In the genomic region with DNA sequence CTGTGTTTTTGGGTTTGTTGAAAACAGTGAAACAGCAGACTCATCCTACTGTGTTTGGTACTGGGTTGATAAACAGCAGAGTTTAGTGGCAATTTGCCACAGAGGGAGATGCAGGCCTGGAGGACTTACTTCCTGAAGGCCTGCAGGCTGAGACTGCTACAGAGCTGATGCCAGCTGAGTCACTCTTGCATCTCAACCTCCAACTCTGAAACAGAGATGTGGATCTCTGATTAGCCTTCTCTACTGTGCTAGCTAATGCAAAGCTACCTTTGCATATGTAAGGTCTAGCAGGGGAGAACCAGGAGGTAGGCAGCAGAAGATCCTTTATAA, we compare ENCODE assay signal across 1 cellular context.
TF ChIP-seq lines count a peak whose summit lies in the region.

No MANE protein-coding gene starts in this region.

TF ChIP-seq in K562, 482 proteins besides CTCF, POLR2A, EP300 and RAD21 (continued from another document and continues in another):
- TF ChIP-seq FOXA3 (CRISPR knock-in tag; conservative IDR thresholded peaks at IDR 0.05 in 1 of 2, IDR thresholded peaks at IDR 0.05 in 1 of 2) = peak in 1 of 2 experiments; percentile 35; a peak in 3 of 4 replicates
- no peak for TF ChIP-seq HLTF (IDR thresholded peaks at IDR 0.05)
- TF ChIP-seq, protein P1, sequence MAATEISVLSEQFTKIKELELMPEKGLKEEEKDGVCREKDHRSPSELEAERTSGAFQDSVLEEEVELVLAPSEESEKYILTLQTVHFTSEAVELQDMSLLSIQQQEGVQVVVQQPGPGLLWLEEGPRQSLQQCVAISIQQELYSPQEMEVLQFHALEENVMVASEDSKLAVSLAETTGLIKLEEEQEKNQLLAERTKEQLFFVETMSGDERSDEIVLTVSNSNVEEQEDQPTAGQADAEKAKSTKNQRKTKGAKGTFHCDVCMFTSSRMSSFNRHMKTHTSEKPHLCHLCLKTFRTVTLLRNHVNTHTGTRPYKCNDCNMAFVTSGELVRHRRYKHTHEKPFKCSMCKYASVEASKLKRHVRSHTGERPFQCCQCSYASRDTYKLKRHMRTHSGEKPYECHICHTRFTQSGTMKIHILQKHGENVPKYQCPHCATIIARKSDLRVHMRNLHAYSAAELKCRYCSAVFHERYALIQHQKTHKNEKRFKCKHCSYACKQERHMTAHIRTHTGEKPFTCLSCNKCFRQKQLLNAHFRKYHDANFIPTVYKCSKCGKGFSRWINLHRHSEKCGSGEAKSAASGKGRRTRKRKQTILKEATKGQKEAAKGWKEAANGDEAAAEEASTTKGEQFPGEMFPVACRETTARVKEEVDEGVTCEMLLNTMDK (IDR thresholded peaks at IDR 0.05; ENCODE audit: borderline replicate concordance, insufficient read depth, low read depth, low read length, poor library complexity, severe bottlenecking) = no peak
- peak; percentile 92 for TF ChIP-seq ZNF766 (CRISPR knock-in tag; conservative IDR thresholded peaks at IDR 0.05)
- TF ChIP-seq HMG20B (CRISPR knock-in tag; IDR thresholded peaks at IDR 0.05) = no peak
- peak; percentile 80 for TF ChIP-seq CREM (IDR thresholded peaks at IDR 0.05; ENCODE audit: low read depth)
- peak; percentile 98 for TF ChIP-seq DPF2 (IDR thresholded peaks at IDR 0.05)
- TF ChIP-seq ZBTB17 (CRISPR knock-in tag; IDR thresholded peaks at IDR 0.05) = peak; percentile 82
- TF ChIP-seq CHAMP1 (IDR thresholded peaks at IDR 0.05) = peak; percentile 82
- TF ChIP-seq STAT5A (IDR thresholded peaks at IDR 0.05; ENCODE audit: borderline replicate concordance, low read length) = peak; percentile 71; the same call in 1 of the 2 replicates
- no peak for TF ChIP-seq RFX7 (CRISPR knock-in tag; IDR thresholded peaks at IDR 0.05)
- TF ChIP-seq HMGN3 (IDR thresholded peaks at IDR 0.05; ENCODE audit: borderline replicate concordance, extremely low read depth, insufficient read length, low read depth, low read length) = peak; percentile 60
- TF ChIP-seq ADNP (tag; IDR thresholded peaks at IDR 0.05) = 0 out of 2 replicates have a peak, but pooled peaks have one; percentile 24
- TF ChIP-seq NR4A1 (CRISPR knock-in tag; IDR thresholded peaks at IDR 0.05) = no peak
- TF ChIP-seq NR4A1 (tag; IDR thresholded peaks at IDR 0.05) = no peak
- peak; percentile 34 for TF ChIP-seq RB1 (IDR thresholded peaks at IDR 0.05; ENCODE audit: low read depth)
- no peak for TF ChIP-seq ELK3 (CRISPR knock-in tag; IDR thresholded peaks at IDR 0.05)
- TF ChIP-seq HNRNPUL1 (IDR thresholded peaks at IDR 0.05; ENCODE audit: low read length) = 0 out of 2 replicates have a peak, but pooled peaks have one; percentile 65
- no peak for TF ChIP-seq RHOXF2B (CRISPR knock-in tag; conservative IDR thresholded peaks at IDR 0.05)
- peak; percentile 88 for TF ChIP-seq CBFA2T2 (conservative IDR thresholded peaks at IDR 0.05)
- TF ChIP-seq POLR2H (tag; IDR thresholded peaks at IDR 0.05; ENCODE audit: low read depth) = no peak
- peak; percentile 98 for TF ChIP-seq RREB1 (CRISPR knock-in tag; IDR thresholded peaks at IDR 0.05)
- peak; percentile 98 for TF ChIP-seq NFIC (IDR thresholded peaks at IDR 0.05)
- no peak for TF ChIP-seq SRF (CRISPR knock-in tag; IDR thresholded peaks at IDR 0.05)
- TF ChIP-seq SMAD3 (CRISPR knock-in tag; conservative IDR thresholded peaks at IDR 0.05) = no peak; the same call in 1 of the 2 replicates
- TF ChIP-seq ZNF239 (CRISPR knock-in tag; IDR thresholded peaks at IDR 0.05) = peak; percentile 70
- peak; percentile 90 for TF ChIP-seq ATF3 (IDR thresholded peaks at IDR 0.05)
- TF ChIP-seq ATF3 (CRISPR knock-in tag; conservative IDR thresholded peaks at IDR 0.05) = peak; percentile 75
- TF ChIP-seq HDAC6 (IDR thresholded peaks at IDR 0.05; ENCODE audit: low read depth, low read length) = no peak
- TF ChIP-seq TAF9B (IDR thresholded peaks at IDR 0.05; ENCODE audit: partially characterized antibody) = peak; percentile 68
- peak; percentile 92 to 94 for TF ChIP-seq KDM1A (IDR thresholded peaks at IDR 0.05)
- TF ChIP-seq CSDE1 (IDR thresholded peaks at IDR 0.05) = 0 out of 4 replicates have a peak, but pooled peaks of 1 of the 2 experiments have one; percentile 10
- TF ChIP-seq SREBF2 (CRISPR knock-in tag; IDR thresholded peaks at IDR 0.05) = no peak
- TF ChIP-seq HEY1 (CRISPR knock-in tag; IDR thresholded peaks at IDR 0.05; ENCODE audit: borderline replicate concordance) = peak; percentile 57; the same call in 1 of the 2 replicates
- TF ChIP-seq PHB (CRISPR knock-in tag; IDR thresholded peaks at IDR 0.05) = no peak
- TF ChIP-seq GABPB1 (CRISPR knock-in tag; IDR thresholded peaks at IDR 0.05) = peak; percentile 49; the same call in 1 of the 2 replicates
- TF ChIP-seq MYNN (IDR thresholded peaks at IDR 0.05) = peak; percentile 94
- no peak for TF ChIP-seq MYNN (CRISPR knock-in tag; IDR thresholded peaks at IDR 0.05)
- TF ChIP-seq REST (CRISPR knock-in tag; IDR thresholded peaks at IDR 0.05; ENCODE audit: low read depth) = peak; percentile 63; the same call in 1 of the 2 replicates
- TF ChIP-seq SOX6 (IDR thresholded peaks at IDR 0.05) = peak; percentile 90
- TF ChIP-seq FOXM1 (IDR thresholded peaks at IDR 0.05; ENCODE audit: low read depth) = peak; percentile 47; the same call in 1 of the 2 replicates
- no peak for TF ChIP-seq FOXM1 (CRISPR knock-in tag; IDR thresholded peaks at IDR 0.05; ENCODE audit: low read depth)
- no peak for TF ChIP-seq ZNF232 (CRISPR knock-in tag; IDR thresholded peaks at IDR 0.05)
- no peak for TF ChIP-seq ILF3 (IDR thresholded peaks at IDR 0.05; ENCODE audit: borderline replicate concordance)
- no peak for TF ChIP-seq CHD2 (IDR thresholded peaks at IDR 0.05; ENCODE audit: low read depth, low read length)
- TF ChIP-seq FOSL1 (tag; conservative IDR thresholded peaks at IDR 0.05) = peak; percentile 99
- no peak for TF ChIP-seq PTRF (tag; IDR thresholded peaks at IDR 0.05)
- TF ChIP-seq, protein P2, sequence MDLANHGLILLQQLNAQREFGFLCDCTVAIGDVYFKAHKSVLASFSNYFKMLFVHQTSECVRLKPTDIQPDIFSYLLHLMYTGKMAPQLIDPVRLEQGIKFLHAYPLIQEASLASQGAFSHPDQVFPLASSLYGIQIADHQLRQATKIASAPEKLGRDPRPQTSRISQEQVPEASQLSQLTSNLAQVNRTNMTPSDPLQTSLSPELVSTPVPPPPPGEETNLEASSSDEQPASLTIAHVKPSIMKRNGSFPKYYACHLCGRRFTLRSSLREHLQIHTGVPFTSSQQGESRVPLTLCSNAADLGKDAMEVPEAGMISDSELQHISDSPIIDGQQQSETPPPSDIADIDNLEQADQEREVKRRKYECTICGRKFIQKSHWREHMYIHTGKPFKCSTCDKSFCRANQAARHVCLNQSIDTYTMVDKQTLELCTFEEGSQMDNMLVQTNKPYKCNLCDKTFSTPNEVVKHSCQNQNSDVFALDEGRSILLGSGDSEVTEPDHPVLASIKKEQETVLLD (IDR thresholded peaks at IDR 0.05) = peak; percentile 68; the same call in 1 of the 2 replicates
- TF ChIP-seq NBN (IDR thresholded peaks at IDR 0.05; ENCODE audit: low read depth) = peak; percentile 86; the same call in 1 of the 2 replicates
